Comparison of ENCODE assay signal across 1 cellular context in the genomic region with DNA sequence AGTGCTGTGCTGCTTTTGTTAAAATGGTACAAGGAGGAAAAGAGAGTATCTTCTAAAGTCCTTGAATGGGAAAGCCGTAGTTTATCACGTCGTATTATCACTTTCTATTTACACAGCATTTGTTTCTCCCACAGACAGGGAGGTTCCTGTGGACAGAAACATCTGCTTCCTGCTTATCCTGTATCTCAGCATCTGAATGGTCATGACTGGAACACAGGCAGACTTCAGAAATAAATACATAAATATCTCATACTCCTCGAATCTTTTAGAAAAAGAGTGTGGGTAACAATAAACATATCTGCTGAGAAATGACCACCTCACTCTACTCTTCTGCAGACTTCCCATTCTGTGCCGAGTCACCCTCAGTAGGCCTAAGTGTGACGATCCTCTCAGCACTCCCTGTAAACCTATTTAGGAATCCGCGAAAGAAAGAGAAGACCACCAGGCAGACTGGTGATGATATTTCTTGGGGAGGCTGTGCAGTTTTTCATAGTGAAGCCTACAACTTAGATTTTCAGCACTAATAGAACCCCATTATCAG.
TF ChIP-seq lines count a peak whose summit lies in the region.

No MANE protein-coding gene starts in this region.

TF ChIP-seq in K562, 482 proteins besides CTCF, POLR2A, EP300 and RAD21 (continued from another document):
- no peak for TF ChIP-seq PATZ1 (CRISPR knock-in tag; IDR thresholded peaks at IDR 0.05; ENCODE audit: borderline replicate concordance)
- peak; percentile 62 for TF ChIP-seq MTA2 (IDR thresholded peaks at IDR 0.05; ENCODE audit: low read depth)
- 0 out of 2 replicates have a peak, but pooled peaks have one; percentile 52 for TF ChIP-seq BRD4 (IDR thresholded peaks at IDR 0.05)
- peak; percentile 79 to 88 for TF ChIP-seq FOXK2 (conservative IDR thresholded peaks at IDR 0.05 in 1 of 2, IDR thresholded peaks at IDR 0.05 in 1 of 2; ENCODE audit: low read depth in 2 of 2)
- TF ChIP-seq FOXP1 (CRISPR knock-in tag; IDR thresholded peaks at IDR 0.05) = 0 out of 2 replicates have a peak, but pooled peaks have one; percentile 48
- TF ChIP-seq ARID3A (IDR thresholded peaks at IDR 0.05; ENCODE audit: borderline replicate concordance, low read depth, low read length) = peak; percentile 84
- no peak for TF ChIP-seq HDAC8 (tag; IDR thresholded peaks at IDR 0.05)
- peak; percentile 41; the same call in 1 of the 2 replicates for TF ChIP-seq NFRKB (IDR thresholded peaks at IDR 0.05; ENCODE audit: low read depth)
- TF ChIP-seq TCFL5 (CRISPR knock-in tag; conservative IDR thresholded peaks at IDR 0.05) = no peak
- TF ChIP-seq PML (IDR thresholded peaks at IDR 0.05; ENCODE audit: low read length) = peak; percentile 60; the same call in 1 of the 2 replicates
- TF ChIP-seq ELF1 (tag; IDR thresholded peaks at IDR 0.05) = 0 out of 2 replicates have a peak, but pooled peaks have one; percentile 39
- 0 out of 2 replicates have a peak, but pooled peaks have one; percentile 42 for TF ChIP-seq BACH1 (tag; IDR thresholded peaks at IDR 0.05)
- no peak for TF ChIP-seq MBD1 (CRISPR knock-in tag; IDR thresholded peaks at IDR 0.05)
- peak; percentile 97 to 99 for TF ChIP-seq FOXA3 (CRISPR knock-in tag; conservative IDR thresholded peaks at IDR 0.05 in 1 of 2, IDR thresholded peaks at IDR 0.05 in 1 of 2)
- peak; percentile 76 for TF ChIP-seq MTA1 (IDR thresholded peaks at IDR 0.05; ENCODE audit: borderline replicate concordance)
- peak; percentile 96 for TF ChIP-seq DPF2 (IDR thresholded peaks at IDR 0.05)
- 0 out of 2 replicates have a peak, but pooled peaks have one; percentile 50 for TF ChIP-seq ZNF212 (CRISPR knock-in tag; IDR thresholded peaks at IDR 0.05)
- peak in 1 of 2 experiments; percentile 50; a peak in 1 of 4 replicates for TF ChIP-seq HDAC1 (IDR thresholded peaks at IDR 0.05)
- no peak for TF ChIP-seq ZNF274 (IDR thresholded peaks at IDR 0.05; ENCODE audit: borderline replicate concordance, low read depth, low read length)
- no peak for TF ChIP-seq SRSF3 (IDR thresholded peaks at IDR 0.05; ENCODE audit: insufficient read depth, low read length)
- TF ChIP-seq ATF1 (CRISPR knock-in tag; IDR thresholded peaks at IDR 0.05) = no peak
- peak; percentile 42; the same call in 1 of the 2 replicates for TF ChIP-seq ATF1 (tag; IDR thresholded peaks at IDR 0.05)
- peak in 1 of 2 experiments; percentile 77; a peak in 3 of 4 replicates for TF ChIP-seq KDM1A (IDR thresholded peaks at IDR 0.05)
- no peak for TF ChIP-seq U2AF1 (optimal IDR thresholded peaks at IDR 0.05; ENCODE audit: low read depth, low read length)
- TF ChIP-seq CSDE1 (IDR thresholded peaks at IDR 0.05) = 0 out of 4 replicates have a peak, but pooled peaks of 1 of the 2 experiments have one; percentile 56
- TF ChIP-seq ZNF778 (CRISPR knock-in tag; IDR thresholded peaks at IDR 0.05) = no peak
- TF ChIP-seq BCOR (IDR thresholded peaks at IDR 0.05) = 0 out of 2 replicates have a peak, but pooled peaks have one; percentile 26
- TF ChIP-seq ZNF316 (IDR thresholded peaks at IDR 0.05) = peak; percentile 17; the same call in 1 of the 2 replicates
- peak; percentile 93 for TF ChIP-seq FOXA1 (IDR thresholded peaks at IDR 0.05; ENCODE audit: borderline replicate concordance)
- TF ChIP-seq ZNF584 (CRISPR knock-in tag; IDR thresholded peaks at IDR 0.05; ENCODE audit: low read depth) = peak; percentile 66; the same call in 1 of the 2 replicates
- peak; percentile 73; the same call in 1 of the 2 replicates for TF ChIP-seq CREB3 (tag; conservative IDR thresholded peaks at IDR 0.05; ENCODE audit: low read depth)
- peak; percentile 91 for TF ChIP-seq SMAD4 (CRISPR knock-in tag; conservative IDR thresholded peaks at IDR 0.05)
- peak; percentile 83; the same call in 1 of the 2 replicates for TF ChIP-seq RNF2 (IDR thresholded peaks at IDR 0.05)
- 0 out of 2 replicates have a peak, but pooled peaks have one; percentile 48 for TF ChIP-seq ZNF175 (CRISPR knock-in tag; IDR thresholded peaks at IDR 0.05; ENCODE audit: low read depth)
- peak; percentile 69; the same call in 1 of the 2 replicates for TF ChIP-seq FOXJ2 (tag; IDR thresholded peaks at IDR 0.05)
- TF ChIP-seq NR2F6 (CRISPR knock-in tag; IDR thresholded peaks at IDR 0.05) = no peak
- peak in 1 of 2 experiments; percentile 63; a peak in 2 of 4 replicates for TF ChIP-seq MNT (conservative IDR thresholded peaks at IDR 0.05)
- TF ChIP-seq NEUROD1 (IDR thresholded peaks at IDR 0.05; ENCODE audit: borderline replicate concordance, low read depth, low read length, partially characterized antibody) = peak; percentile 36
- TF ChIP-seq ZNF639 (CRISPR knock-in tag; conservative IDR thresholded peaks at IDR 0.05 in 1 of 2, IDR thresholded peaks at IDR 0.05 in 1 of 2) = 0 out of 4 replicates have a peak, but pooled peaks of 1 of the 2 experiments have one; percentile 60
- TF ChIP-seq ZNF41 (CRISPR knock-in tag; conservative IDR thresholded peaks at IDR 0.05) = 0 out of 2 replicates have a peak, but pooled peaks have one; percentile 44
- peak; percentile 92 for TF ChIP-seq GATAD2A (IDR thresholded peaks at IDR 0.05)
- peak; percentile 88 for TF ChIP-seq ZNF589 (CRISPR knock-in tag; IDR thresholded peaks at IDR 0.05; ENCODE audit: low read depth)
- no peak for TF ChIP-seq HCFC1 (IDR thresholded peaks at IDR 0.05; ENCODE audit: low read depth, low read length)
- TF ChIP-seq ZNF699 (CRISPR knock-in tag; IDR thresholded peaks at IDR 0.05; ENCODE audit: insufficient replicate concordance) = no peak
- 0 out of 2 replicates have a peak, but pooled peaks have one; percentile 27 for TF ChIP-seq DMBX1 (CRISPR knock-in tag; IDR thresholded peaks at IDR 0.05; ENCODE audit: borderline replicate concordance)
TF ChIP-seq in K562: peak in this region for 111.
